In genomic region chr2:66445781-66446177, GRCh38 we compare ENCODE assay signal across 9 cellular contexts. TPM values are rescaled to one million over a fixed set of nuclear protein-coding genes. Genes with fewer than 3 reads are reported as not detected.
DNase-seq lines count a peak whose midpoint lies in the region; ATAC-seq, FAIRE-seq and TF ChIP-seq lines count a peak whose summit lies in the region.
"Had no signal": no experiment of that assay in that cellular context is flagged by ENCODE, and none has a peak within 500 bp of the region (broad histone marks: within the 10 kb centered on the region; RNA-seq: fewer than 3 reads in every experiment).

No MANE protein-coding gene starts in this region.

- no peak overlapping the region for H3K56ac ChIP-seq in H9 (ENCODE audit: insufficient read length, low read depth, low read length)

- peaks cover 46% of the 10 kb centered on the region for H3K27me3 ChIP-seq in H9 (ENCODE audit: insufficient read depth, low read length)
- H3K27me3 ChIP-seq in endodermal cell (ENCODE audit: control insufficient read depth, insufficient read depth, low read length, poor library complexity, severe bottlenecking), result peaks cover 80% of the 10 kb centered on the region
- peaks cover 37% of the 10 kb centered on the region for H3K27me3 ChIP-seq in kidney epithelial cell (ENCODE audit: control insufficient read depth, insufficient read depth, low read length)
- H3K27me3 ChIP-seq in spleen (replicated peaks in 1 of 7), result peaks cover 0 to 63% (median 17%) of the 10 kb centered on the region in 7 donors
- H3K27me3 ChIP-seq in PC-3 (ENCODE audit: low read length), result no peaks in the 10 kb centered on the region

- H3K36me3 Mint-ChIP-seq in H9 (ENCODE audit: insufficient read depth in 1 of 3, low read depth in 3 of 3) (no peaks in the 10 kb centered on the region), endodermal cell (ENCODE audit: low read depth) (no peaks in the 10 kb centered on the region)

- TF ChIP-seq CTCF in H9 (conservative IDR thresholded peaks at IDR 0.05) (peak; percentile 57; the same call in 2 of the 3 replicates), endodermal cell (conservative IDR thresholded peaks at IDR 0.05) (peak; percentile 71), kidney epithelial cell (IDR thresholded peaks at IDR 0.05; ENCODE audit: insufficient read depth, low read length, poor library complexity, severe bottlenecking) (peak; percentile 43), spleen (IDR thresholded peaks at IDR 0.05 in 8 of 11, conservative IDR thresholded peaks at IDR 0.05 in 3 of 11) (no peak), PC-3 (conservative IDR thresholded peaks at IDR 0.05; ENCODE audit: low read depth, low read length) (no peak)

- H3K27ac Mint-ChIP-seq in H9, result no peak overlapping the region
- no peak overlapping the region for H3K27ac Mint-ChIP-seq in endodermal cell

- H2BK20ac ChIP-seq in H9 (ENCODE audit: low read depth, low read length, poor library complexity, severe bottlenecking), result no peak overlapping the region

- H2AFZ ChIP-seq in H9 (ENCODE audit: low read length) (no peak overlapping the region), PC-3 (ENCODE audit: low read length) (no peak overlapping the region)

- no peak overlapping the region for H2BK5ac ChIP-seq in H9 (ENCODE audit: insufficient read length, low read length)

- H3K27me3 Mint-ChIP-seq in H9 (ENCODE audit: low read depth) (peaks cover 92% of the 10 kb centered on the region), endodermal cell (ENCODE audit: insufficient read depth) (peaks cover 89% of the 10 kb centered on the region)

- H3K9me3 Mint-ChIP-seq in H9, result peaks cover 0 to 5% of the 10 kb centered on the region in 2 experiments; a peak in 2 of 5 replicates
- no peaks in the 10 kb centered on the region for H3K9me3 Mint-ChIP-seq in endodermal cell

- no peak overlapping the region for H4K5ac ChIP-seq in H9 (ENCODE audit: insufficient read length, low read depth, low read length)

- no peak overlapping the region for H4K8ac ChIP-seq in H9 (replicated peaks; ENCODE audit: insufficient read length, low read depth, low read length)

- no peaks in the 10 kb centered on the region for H3K36me3 ChIP-seq in endodermal cell (ENCODE audit: control insufficient read depth, insufficient read depth, low read length)
- H3K36me3 ChIP-seq in kidney epithelial cell (ENCODE audit: control insufficient read depth, insufficient read depth, low read length), result no peaks in the 10 kb centered on the region
- peaks cover 0 to 3% (median 0%) of the 10 kb centered on the region in 6 donors for H3K36me3 ChIP-seq in spleen
- H3K36me3 ChIP-seq in PC-3 (ENCODE audit: low read depth, low read length), result no peaks in the 10 kb centered on the region

- no peak overlapping the region for H3K18ac ChIP-seq in H9 (ENCODE audit: insufficient read length, low read depth, low read length)

- H4K20me1 ChIP-seq in H9 (ENCODE audit: control insufficient read depth, insufficient read depth, insufficient read length) (no peaks in the 10 kb centered on the region), PC-3 (ENCODE audit: low read length) (no peaks in the 10 kb centered on the region)

- POLR2A ChIA-PET in PC-3 (lab: Charles Lee; ENCODE audit: unreplicated experiment), result no interaction called here

- ATAC-seq in GM21390 (IDR thresholded peaks at IDR 0.05; ENCODE audit: unreplicated experiment) (no peak), PC-3 (no peak)

- CTCF ChIA-PET in PC-3 (lab: Charles Lee), result no interaction called here

- peak; percentile 67 for DNase-seq in H9
- DNase-seq in endodermal cell, result peak; percentile 86
- DNase-seq in kidney epithelial cell (ENCODE audit: low read depth), result no peak
- no peak for DNase-seq in spleen
- DNase-seq in NCI-H1436 treated with DMSO at 0.1 percent for 48 hours (lab: John Stamatoyannopoulos, UW), result no peak
- DNase-seq in frontal cortex (ENCODE audit: low spot score in 2 of 2), result no peak
- DNase-seq in PC-3, result no peak
- DNase-seq: stimulated activated naive CD4-positive, alpha-beta T cell had no signal

- no peak overlapping the region for H3K23ac ChIP-seq in H9 (ENCODE audit: insufficient read length, low read depth, low read length)

- no peak for FAIRE-seq in frontal cortex (lab: Jason Lieb, UNC)

- H3K9ac ChIP-seq in H9 (ENCODE audit: extremely low read depth, insufficient read length, low read length) (no peak overlapping the region), endodermal cell (ENCODE audit: extremely low read depth, low read length, poor library complexity, severe bottlenecking) (no peak overlapping the region), PC-3 (ENCODE audit: low read length) (no peak overlapping the region)

- H3K4me3 Mint-ChIP-seq in H9, result peak overlapping the region; percentile 53 to 79
- H3K4me3 Mint-ChIP-seq in endodermal cell, result peak overlapping the region; percentile 53

- H3K14ac ChIP-seq in H9 (ENCODE audit: insufficient read depth, low read length), result no peak overlapping the region

- intact Hi-C loops in spleen (cut with DNase I; ENCODE audit: low total_unique reads) (no loop called here), PC-3 (cut with micrococcal nuclease) (no loop called here)

- H3F3A ChIP-seq in PC-3 (ENCODE audit: low read length, unreplicated experiment), result no peaks in the 10 kb centered on the region

- H3K9me2 ChIP-seq in PC-3 (replicated peaks; ENCODE audit: low read length), result no peaks in the 10 kb centered on the region

- H3K79me2 ChIP-seq in H9 (ENCODE audit: insufficient read depth, low read length) (no peaks in the 10 kb centered on the region), PC-3 (ENCODE audit: low read length) (no peaks in the 10 kb centered on the region)

- H3K9me3 ChIP-seq in H9 (ENCODE audit: control insufficient read depth, low read depth, low read length) (no peaks in the 10 kb centered on the region), endodermal cell (ENCODE audit: control insufficient read depth, low read length) (no peaks in the 10 kb centered on the region), spleen (no peaks in the 10 kb centered on the region), PC-3 (ENCODE audit: low read length) (no peaks in the 10 kb centered on the region)

- H3K4ac ChIP-seq in H9 (ENCODE audit: low read depth, low read length), result no peak overlapping the region

- H3K4me1 ChIP-seq in H9 (ENCODE audit: insufficient read depth, low read length), result peaks cover 4% of the 10 kb centered on the region
- peaks cover 5% of the 10 kb centered on the region for H3K4me1 ChIP-seq in endodermal cell (ENCODE audit: control insufficient read depth, insufficient read depth, low read length)
- H3K4me1 ChIP-seq in spleen, result peaks cover 0 to 25% (median 8%) of the 10 kb centered on the region in 6 donors
- H3K4me1 ChIP-seq in PC-3 (ENCODE audit: insufficient read depth, low read length), result no peaks in the 10 kb centered on the region

- no peak for TF ChIP-seq POLR2A in spleen (IDR thresholded peaks at IDR 0.05)

- no peak overlapping the region for H2BK120ac ChIP-seq in H9 (ENCODE audit: low read depth, low read length, poor library complexity, severe bottlenecking)

- H4K91ac ChIP-seq in H9 (ENCODE audit: insufficient read length, low read depth, low read length), result no peak overlapping the region

- no peaks in the 10 kb centered on the region for H3K79me1 ChIP-seq in H9 (ENCODE audit: insufficient read depth, low read depth, low read length, poor library complexity, severe bottlenecking)

- BruUV-seq in PC-3 (replicated peaks; lab: Mats Ljungman, UMichigan), result no TSS peak

- H2AK5ac ChIP-seq in H9 (ENCODE audit: insufficient read length, low read length), result no peak overlapping the region

- H3K23me2 ChIP-seq in H9 (ENCODE audit: insufficient read length, low read depth, low read length, poor library complexity, severe bottlenecking), result peaks cover 16% of the 10 kb centered on the region

- H3T11ph ChIP-seq in H9 (ENCODE audit: low read length), result no peak overlapping the region

- peak overlapping the region; percentile 71 for H3K4me3 ChIP-seq in endodermal cell (ENCODE audit: low read length)
- H3K4me3 ChIP-seq in kidney epithelial cell (ENCODE audit: low read depth, low read length), result peak overlapping the region; percentile 18
- H3K4me3 ChIP-seq in spleen, result peak overlapping the region; percentile 8 to 63 (median 28)
- no peak overlapping the region for H3K4me3 ChIP-seq in PC-3 (ENCODE audit: low read length)

- no CpG with 5 or more reads among the region's 25 CpGs for WGBS in H9 (ENCODE audit: extremely low coverage, insufficient read length, low lambda C conversion rate)
- 3% methylated on average over 6 to 25 of the region's 25 CpGs for WGBS in endodermal cell (ENCODE audit: insufficient coverage in 1 of 2, insufficient read length in 1 of 2), 2 experiments
- WGBS in spleen, 5 donors, result 4 to 13% (median 5%) methylated on average over 25 of the region's 25 CpGs

- H3K27ac ChIP-seq in H9 (ENCODE audit: insufficient read length, low read depth, low read length) (no peak overlapping the region), endodermal cell (ENCODE audit: low read depth, low read length) (peak overlapping the region; percentile 74), spleen (peak overlapping the region; percentile 53 to 90 (median 75)), PC-3 (ENCODE audit: low read length) (no peak overlapping the region)

- H2BK15ac ChIP-seq in H9 (ENCODE audit: low read depth, low read length), result no peak overlapping the region

- no peak overlapping the region for H2BK12ac ChIP-seq in H9 (ENCODE audit: insufficient read length, low read depth, low read length)

- H3K4me1 Mint-ChIP-seq in H9 (peaks cover 22 to 41% of the 10 kb centered on the region in 2 experiments), endodermal cell (peaks cover 27% of the 10 kb centered on the region)

- H3K4me2 ChIP-seq in H9 (ENCODE audit: insufficient read depth, insufficient read length, low read length), result peak overlapping the region; percentile 77
- no peak overlapping the region for H3K4me2 ChIP-seq in PC-3 (ENCODE audit: low read length)

RNA-seq across cellular contexts. Expression of gene MEIS1, which starts 10.9 kb away (rescaled TPM):
- total RNA-seq in H9 (2021) (0.31 and 0.66 TPM in 2 replicates), endodermal cell (1 to 10 TPM; 1.8 to 2.3 TPM), kidney epithelial cell (3.6 and 8.2 TPM in 2 replicates), spleen (10 to 100 TPM; 23.6 to 81.4 (median 44.1) TPM), frontal cortex (39.5 TPM), PC-3 (2014; rRNA removed) (4.1 and 5.9 TPM in 2 replicates)
- 80.5 TPM for polyA plus RNA-seq in endodermal cell (2013, experiment 1 of 2)
- polyA plus RNA-seq in endodermal cell (2013, experiment 2 of 2), result 81.9 TPM
- 10 to 100 TPM; 13.1 to 19.4 (median 14.1) TPM for polyA plus RNA-seq in spleen

Comparison
In these comparisons a context has a peak if more than half of its experiments do, and no peak if none do; other contexts are left out.
1. DNase-seq: peak in H9 (single experiment) and endodermal cell (single experiment); none in kidney epithelial cell (single experiment), spleen (single experiment), NCI-H1436 treated with DMSO at 0.1 percent for 48 hours (single experiment), frontal cortex (0 of 2) and PC-3 (single experiment).
2. H3K27ac ChIP-seq: peak in endodermal cell (single experiment) and spleen (8 of 8); none in H9 (single experiment) and PC-3 (single experiment).
3. CTCF ChIP-seq: peak in H9 (single experiment), endodermal cell (single experiment) and kidney epithelial cell (single experiment); none in spleen (0 of 11) and PC-3 (single experiment).